ENCODE assay signal across 13 cellular contexts in genomic region chr16:66898933-66899309, GRCh38. TPM values are rescaled to one million over a fixed set of nuclear protein-coding genes. Genes with fewer than 3 reads are reported as not detected.
A peak's percentile ranks its signal among the peaks of the same experiment; 100 is the strongest.
DNase-seq lines count a peak whose midpoint lies in the region; FAIRE-seq and TF ChIP-seq lines count a peak whose summit lies in the region.
"Had no signal": no experiment of that assay in that cellular context is flagged by ENCODE, and none has a peak within 500 bp of the region (broad histone marks: within the 10 kb centered on the region; RNA-seq: fewer than 3 reads in every experiment).

No MANE protein-coding gene starts in this region.

- no peak overlapping the region for H2BK15ac ChIP-seq in H1 (ENCODE audit: low read length)

- H2BK120ac ChIP-seq in H1 (replicated peaks; ENCODE audit: low read depth, low read length), result no peak overlapping the region

- no peak overlapping the region for H3K4me3 ChIP-seq in CD8-positive, alpha-beta memory T cell (ENCODE audit: low read length)
- H3K4me3 ChIP-seq in H1 (ENCODE audit: extremely low read depth in 1 of 4, insufficient read depth in 2 of 4, low read depth in 3 of 4, low read length in 4 of 4), result no peak overlapping the region
- no peak overlapping the region for H3K4me3 ChIP-seq in rectal smooth muscle tissue (ENCODE audit: low read length)
- no peak overlapping the region for H3K4me3 ChIP-seq in foreskin fibroblast (ENCODE audit: low read depth in 1 of 2, low read length in 2 of 2)

- peaks cover 0 to 4% (median 0%) of the 10 kb centered on the region in 3 donors for H3K4me1 Mint-ChIP-seq in CD8-positive, alpha-beta memory T cell

- H2BK12ac ChIP-seq in H1 (ENCODE audit: low read depth, low read length), result no peak overlapping the region

- no peak overlapping the region for H2AFZ ChIP-seq in H1 (ENCODE audit: low read length)

- H3K79me2 ChIP-seq in H1 (ENCODE audit: control insufficient read depth in 1 of 2, insufficient read depth in 2 of 2, low read length in 2 of 2), result no peaks in the 10 kb centered on the region

- H3K18ac ChIP-seq in H1 (ENCODE audit: extremely low read depth, low read length), result no peak overlapping the region

- H2BK20ac ChIP-seq in H1 (ENCODE audit: low read length), result no peak overlapping the region

- no peaks in the 10 kb centered on the region for H3K23me2 ChIP-seq in H1 (ENCODE audit: low read depth, low read length)

- no peak for TF ChIP-seq RAD21 in H1 (IDR thresholded peaks at IDR 0.05 in 1 of 2, conservative IDR thresholded peaks at IDR 0.05 in 1 of 2; ENCODE audit: low read depth in 2 of 2, low read length in 2 of 2)

- no peak overlapping the region for H3K4me2 ChIP-seq in H1 (ENCODE audit: insufficient read depth in 1 of 2, low read depth in 2 of 2, low read length in 2 of 2)

- no peak overlapping the region for H3K14ac ChIP-seq in H1 (ENCODE audit: insufficient read length)

- no peak overlapping the region for H3K4ac ChIP-seq in H1 (replicated peaks; ENCODE audit: insufficient read length, low read depth, low read length)

- H3K27me3 Mint-ChIP-seq in CD8-positive, alpha-beta memory T cell, result no peaks in the 10 kb centered on the region

- no peaks in the 10 kb centered on the region for H3K9me3 ChIP-seq in CD8-positive, alpha-beta memory T cell (ENCODE audit: low read length)
- no peaks in the 10 kb centered on the region for H3K9me3 ChIP-seq in H1 (ENCODE audit: insufficient read depth in 2 of 2, low read depth in 1 of 2, low read length in 1 of 2)

- no peak overlapping the region for H4K91ac ChIP-seq in H1 (replicated peaks; ENCODE audit: insufficient read length, low read length)

- FAIRE-seq in H1 (lab: Jason Lieb, UNC) (no peak), urothelium cell line (lab: Jason Lieb, UNC) (no peak)
- FAIRE-seq: endometrium had no signal

- no peak for TF ChIP-seq EP300 in H1 (IDR thresholded peaks at IDR 0.05; ENCODE audit: borderline replicate concordance in 1 of 2, low read depth in 2 of 2, low read length in 2 of 2)

- peak overlapping the region in 1 of 8 donors; percentile 88 for H3K27ac Mint-ChIP-seq in CD8-positive, alpha-beta memory T cell
- H3K27ac Mint-ChIP-seq: activated CD8-positive, alpha-beta T cell treated with anti-CD3 and anti-CD28 coated beads, Interleukin-2, amount 10 ng/mL, durations not matched to agents 7 days and 5 days had no signal

- no peaks in the 10 kb centered on the region for H3K79me1 ChIP-seq in H1 (ENCODE audit: low read depth, low read length)

- H2BK5ac ChIP-seq in H1 (ENCODE audit: low read depth, low read length), result no peak overlapping the region

- H4K8ac ChIP-seq in H1 (ENCODE audit: extremely low read depth, insufficient read depth, low read length), result no peak overlapping the region

- no peak for TF ChIP-seq POLR2A in H1 (IDR thresholded peaks at IDR 0.05; ENCODE audit: control extremely low read depth in 1 of 2, low read depth in 2 of 2, low read length in 2 of 2)

- no peaks in the 10 kb centered on the region for H3K9me3 Mint-ChIP-seq in CD8-positive, alpha-beta memory T cell
- H3K9me3 Mint-ChIP-seq: neural crest cell had no signal

- H3K9ac ChIP-seq in H1 (replicated peaks in 1 of 4; ENCODE audit: extremely low read depth in 1 of 4, low read depth in 3 of 4, low read length in 3 of 4) (no peak overlapping the region), rectal smooth muscle tissue (ENCODE audit: low read length) (no peak overlapping the region)

- WGBS in H1 (ENCODE audit: extremely low coverage in 1 of 2, insufficient coverage in 1 of 2, insufficient read length in 1 of 2, insufficient replicate concordance in 2 of 2, low coverage in 1 of 2, low lambda C conversion rate in 2 of 2, missing lambda C conversion rate in 1 of 2), 2 experiments, result 72% methylated on average over 2 of the region's 2 CpGs; no CpG with 5 or more reads in 1 of the 2 experiments

- H3K4me1 ChIP-seq in CD8-positive, alpha-beta memory T cell (ENCODE audit: insufficient read depth, low read length), result no peaks in the 10 kb centered on the region
- peaks cover 0 to 6% (median 2%) of the 10 kb centered on the region in 4 experiments; a peak in 3 of 7 replicates for H3K4me1 ChIP-seq in H1 (replicated peaks in 1 of 4; ENCODE audit: control insufficient read depth in 3 of 4, insufficient read depth in 4 of 4, low read length in 3 of 4)
- H3K4me1 ChIP-seq in rectal smooth muscle tissue (ENCODE audit: control insufficient read depth, insufficient read depth, low read length), result peaks cover 37% of the 10 kb centered on the region

- no peak overlapping the region for H4K5ac ChIP-seq in H1 (ENCODE audit: insufficient read length, low read depth, low read length)

- H4K20me1 ChIP-seq in H1 (replicated peaks in 1 of 2; ENCODE audit: control insufficient read depth in 1 of 2, insufficient read depth in 2 of 2, low read length in 2 of 2), result peaks cover 4 to 8% of the 10 kb centered on the region in 2 experiments

- no peak for TF ChIP-seq CTCF in H1 (IDR thresholded peaks at IDR 0.05; ENCODE audit: control extremely low read depth in 1 of 3, insufficient read depth in 1 of 3, low read depth in 1 of 3, low read length in 3 of 3)
- TF ChIP-seq CTCF in foreskin fibroblast (IDR thresholded peaks at IDR 0.05; ENCODE audit: low read depth, low read length), result no peak

- no peaks in the 10 kb centered on the region for H3K27me3 ChIP-seq in CD8-positive, alpha-beta memory T cell (ENCODE audit: insufficient read depth, low read length, poor library complexity, severe bottlenecking)
- H3K27me3 ChIP-seq in H1 (replicated peaks in 1 of 4; ENCODE audit: control insufficient read depth in 3 of 4, extremely low read depth in 1 of 4, insufficient read depth in 3 of 4, low read length in 3 of 4), result no peaks in the 10 kb centered on the region; a peak in 1 of 7 replicates
- no peaks in the 10 kb centered on the region for H3K27me3 ChIP-seq in rectal smooth muscle tissue (ENCODE audit: control insufficient read depth, insufficient read depth, low read length)

- H3K36me3 Mint-ChIP-seq in CD8-positive, alpha-beta memory T cell, result peaks cover 0 to 2% (median 0%) of the 10 kb centered on the region in 3 donors

- peak overlapping the region; percentile 87 for H3K27ac ChIP-seq in CD8-positive, alpha-beta memory T cell (ENCODE audit: low read depth, low read length)
- H3K27ac ChIP-seq in H1 (ENCODE audit: low read depth, low read length) (no peak overlapping the region), rectal smooth muscle tissue (ENCODE audit: low read depth, low read length) (peak overlapping the region; percentile 94)

- no peak overlapping the region for H3K23ac ChIP-seq in H1 (ENCODE audit: insufficient read length)

- no peaks in the 10 kb centered on the region for H3K36me3 ChIP-seq in CD8-positive, alpha-beta memory T cell (ENCODE audit: insufficient read depth, low read length)
- H3K36me3 ChIP-seq in H1 (ENCODE audit: control insufficient read depth in 2 of 4, insufficient read depth in 4 of 4, low read length in 3 of 4) (no peaks in the 10 kb centered on the region), rectal smooth muscle tissue (ENCODE audit: control insufficient read depth, insufficient read depth, low read length) (no peaks in the 10 kb centered on the region)

- POLR2A ChIA-PET in CD8-positive, alpha-beta memory T cell (lab: Charles Lee), result no interaction called here
- POLR2A ChIA-PET in H1 (lab: Charles Lee; ENCODE audit: partially characterized antibody), result interaction anchor here (1.3 to 2.3 kb wide), 2 partner anchors 20 to 30 kb away, joined by 3 to 5 read pairs; partner anchors contain the start of gene CDH16

- H3K4me3 Mint-ChIP-seq in CD8-positive, alpha-beta memory T cell, result no peak overlapping the region
- H3K4me3 Mint-ChIP-seq: activated CD8-positive, alpha-beta T cell treated with anti-CD3 and anti-CD28 coated beads, Interleukin-2, amount 10 ng/mL, durations not matched to agents 7 days and 5 days; neural crest cell had no signal

- CTCF ChIA-PET in CD8-positive, alpha-beta memory T cell (lab: Charles Lee), result no interaction called here
- CTCF ChIA-PET in H1 (lab: Charles Lee; ENCODE audit: partially characterized antibody), result interaction anchor here (1.0 to 42.0 kb wide), 4 partner anchors 17 to 128 kb away, joined by 3 to 1009 read pairs (median 24); partner anchors contain the start of genes CDH16, CIAO2B and RRAD

- H3K56ac ChIP-seq in H1 (replicated peaks; ENCODE audit: insufficient read length, low read depth, low read length), result no peak overlapping the region

- DNase-seq in CD8-positive, alpha-beta memory T cell, result no peak
- no peak for DNase-seq in H1 (ENCODE audit: low read depth in 1 of 2, low spot score in 2 of 2)
- no peak for DNase-seq in foreskin fibroblast
- DNase-seq in urothelium cell line (ENCODE audit: low spot score), result no peak
- DNase-seq in NCI-H2196 treated with DMSO at 0.1 percent for 48 hours (lab: John Stamatoyannopoulos, UW; ENCODE audit: unreplicated experiment), result no peak
- DNase-seq: activated CD8-positive, alpha-beta T cell treated with anti-CD3 and anti-CD28 coated beads, Interleukin-2, amount 10 ng/mL, durations not matched to agents 7 days and 5 days; head of caudate nucleus; left colon; NCI-H2029 treated with DMSO at 0.1 percent for 48 hours had no signal

- H2AK5ac ChIP-seq in H1 (ENCODE audit: low read depth, low read length), result no peak overlapping the region

RNA-seq across cellular contexts. Expression of gene PDP2, which starts 18.6 kb away (rescaled TPM):
- total RNA-seq in CD8-positive, alpha-beta memory T cell, result 10 to 100 TPM; 20.0 to 25.4 TPM
- 4.5 TPM for polyA plus RNA-seq in CD8-positive, alpha-beta memory T cell
- total RNA-seq in H1 (2021; fragmentation: NEBNext Ultra II Directional; extraction: Animal tissue kit (Norgen Biotek cat#: 25700)), result 36.0 and 36.5 TPM in 2 replicates
- polyA plus RNA-seq in H1 (2011; rRNA removed), result 10.1 and 11.7 TPM in 2 replicates
- 15.6 TPM for polyA plus RNA-seq in H1 (2011; cell fraction: cytosol; rRNA removed)
- 20.5 TPM for polyA plus RNA-seq in H1 (2011; cell fraction: nucleus; rRNA removed)
- polyA plus RNA-seq in H1 (2012, experiment 1 of 2), result 10.6 to 16.3 TPM (median 15.7 TPM) in 4 replicates
- 14.4 TPM for polyA plus RNA-seq in H1 (2012, experiment 2 of 2)
- polyA plus RNA-seq in H1 (2013, experiment 1 of 2), result 13.5 TPM
- polyA plus RNA-seq in H1 (2013, experiment 2 of 2), result 12.7 TPM
- 97.6 and 123 TPM in 2 replicates for polyA minus RNA-seq in H1 (2011; rRNA and poly(A)+ RNA removed)
- polyA minus RNA-seq in H1 (2011; cell fraction: cytosol; rRNA and poly(A)+ RNA removed), result 19.5 TPM
- polyA minus RNA-seq in H1 (2011; cell fraction: nucleus; rRNA and poly(A)+ RNA removed), result 28.7 TPM

RNA-seq across cellular contexts. Expression of gene CDH16, which starts 19.8 kb away (rescaled TPM):
- total RNA-seq in CD8-positive, alpha-beta memory T cell, result not detected
- not detected for polyA plus RNA-seq in CD8-positive, alpha-beta memory T cell
- total RNA-seq in H1 (2021; fragmentation: NEBNext Ultra II Directional; extraction: Animal tissue kit (Norgen Biotek cat#: 25700)), result not detected in 2 replicates
- polyA plus RNA-seq in H1 (2011; rRNA removed), result not detected in 2 replicates
- not detected for polyA plus RNA-seq in H1 (2011; cell fraction: cytosol; rRNA removed)
- polyA plus RNA-seq in H1 (2011; cell fraction: nucleus; rRNA removed), result not detected
- not detected in 4 replicates for polyA plus RNA-seq in H1 (2012, experiment 1 of 2)
- polyA plus RNA-seq in H1 (2012, experiment 2 of 2), result not detected
- not detected for polyA plus RNA-seq in H1 (2013, experiment 1 of 2)
- polyA plus RNA-seq in H1 (2013, experiment 2 of 2), result not detected
- not detected in 2 replicates for polyA minus RNA-seq in H1 (2011; rRNA and poly(A)+ RNA removed)
- polyA minus RNA-seq in H1 (2011; cell fraction: cytosol; rRNA and poly(A)+ RNA removed), result not detected
- polyA minus RNA-seq in H1 (2011; cell fraction: nucleus; rRNA and poly(A)+ RNA removed), result not detected
- total RNA-seq: activated CD8-positive, alpha-beta T cell treated with anti-CD3 and anti-CD28 coated beads, Interleukin-2, amount 10 ng/mL, durations not matched to agents 7 days and 5 days; M059J; neural crest cell had no signal

RNA-seq across cellular contexts. Expression of gene RRAD, which starts 26.4 kb away (rescaled TPM):
- total RNA-seq in CD8-positive, alpha-beta memory T cell, result under 1 TPM; 0.60 to 0.88 TPM
- not detected for polyA plus RNA-seq in CD8-positive, alpha-beta memory T cell
- not detected in 2 replicates for total RNA-seq in H1 (2021; fragmentation: NEBNext Ultra II Directional; extraction: Animal tissue kit (Norgen Biotek cat#: 25700))
- polyA plus RNA-seq in H1 (2011; rRNA removed), result 0.08 and 0.17 TPM in 2 replicates
- polyA plus RNA-seq in H1 (2011; cell fraction: cytosol; rRNA removed), result 0.26 TPM
- polyA plus RNA-seq in H1 (2011; cell fraction: nucleus; rRNA removed), result 0.57 TPM
- 0.16 to 0.83 TPM (median 0.18 TPM) in 3 of 4 replicates, not detected in the other for polyA plus RNA-seq in H1 (2012, experiment 1 of 2)
- polyA plus RNA-seq in H1 (2012, experiment 2 of 2), result 0.16 TPM
- polyA plus RNA-seq in H1 (2013, experiment 1 of 2), result 0.08 TPM
- 0.09 TPM for polyA plus RNA-seq in H1 (2013, experiment 2 of 2)
- not detected in 2 replicates for polyA minus RNA-seq in H1 (2011; rRNA and poly(A)+ RNA removed)
- not detected for polyA minus RNA-seq in H1 (2011; cell fraction: cytosol; rRNA and poly(A)+ RNA removed)
- polyA minus RNA-seq in H1 (2011; cell fraction: nucleus; rRNA and poly(A)+ RNA removed), result not detected

RNA-seq across cellular contexts. Expression of gene CIAO2B, which starts 35.3 kb away (rescaled TPM):
- total RNA-seq in CD8-positive, alpha-beta memory T cell, result 100 to 1,000 TPM; 164 to 176 TPM
- 132 TPM for polyA plus RNA-seq in CD8-positive, alpha-beta memory T cell
- 65.6 and 71.3 TPM in 2 replicates for total RNA-seq in H1 (2021; fragmentation: NEBNext Ultra II Directional; extraction: Animal tissue kit (Norgen Biotek cat#: 25700))
- 248 and 256 TPM in 2 replicates for polyA plus RNA-seq in H1 (2011; rRNA removed)
- polyA plus RNA-seq in H1 (2011; cell fraction: cytosol; rRNA removed), result 191 TPM
- polyA plus RNA-seq in H1 (2011; cell fraction: nucleus; rRNA removed), result 156 TPM
- polyA plus RNA-seq in H1 (2012, experiment 1 of 2), result 67.2 to 137 TPM (median 134 TPM) in 4 replicates
- polyA plus RNA-seq in H1 (2012, experiment 2 of 2), result 152 TPM
- polyA plus RNA-seq in H1 (2013, experiment 1 of 2), result 82.5 TPM
- polyA plus RNA-seq in H1 (2013, experiment 2 of 2), result 88.9 TPM
- polyA minus RNA-seq in H1 (2011; rRNA and poly(A)+ RNA removed), result 69.6 and 94.4 TPM in 2 replicates
- polyA minus RNA-seq in H1 (2011; cell fraction: cytosol; rRNA and poly(A)+ RNA removed), result 53.9 TPM
- 28.7 TPM for polyA minus RNA-seq in H1 (2011; cell fraction: nucleus; rRNA and poly(A)+ RNA removed)

RNA-seq across cellular contexts. Expression of gene CES2, which starts 36.4 kb away (rescaled TPM):
- 10 to 100 TPM; 23.5 to 23.8 TPM for total RNA-seq in CD8-positive, alpha-beta memory T cell
- polyA plus RNA-seq in CD8-positive, alpha-beta memory T cell, result 26.6 TPM
- total RNA-seq in H1 (2021; fragmentation: NEBNext Ultra II Directional; extraction: Animal tissue kit (Norgen Biotek cat#: 25700)), result 14.4 and 14.7 TPM in 2 replicates
- polyA plus RNA-seq in H1 (2011; rRNA removed), result 8.6 and 16.8 TPM in 2 replicates
- polyA plus RNA-seq in H1 (2011; cell fraction: cytosol; rRNA removed), result 12.2 TPM
- 34.5 TPM for polyA plus RNA-seq in H1 (2011; cell fraction: nucleus; rRNA removed)
- 12.3 to 15.9 TPM (median 14.2 TPM) in 4 replicates for polyA plus RNA-seq in H1 (2012, experiment 1 of 2)
- polyA plus RNA-seq in H1 (2012, experiment 2 of 2), result 10.4 TPM
- polyA plus RNA-seq in H1 (2013, experiment 1 of 2), result 14.2 TPM
- 12.1 TPM for polyA plus RNA-seq in H1 (2013, experiment 2 of 2)
- 16.0 and 19.1 TPM in 2 replicates for polyA minus RNA-seq in H1 (2011; rRNA and poly(A)+ RNA removed)
- polyA minus RNA-seq in H1 (2011; cell fraction: cytosol; rRNA and poly(A)+ RNA removed), result 9.0 TPM
- polyA minus RNA-seq in H1 (2011; cell fraction: nucleus; rRNA and poly(A)+ RNA removed), result 33.8 TPM
